ENCODE assay signal across 8 cellular contexts in the genomic region with DNA sequence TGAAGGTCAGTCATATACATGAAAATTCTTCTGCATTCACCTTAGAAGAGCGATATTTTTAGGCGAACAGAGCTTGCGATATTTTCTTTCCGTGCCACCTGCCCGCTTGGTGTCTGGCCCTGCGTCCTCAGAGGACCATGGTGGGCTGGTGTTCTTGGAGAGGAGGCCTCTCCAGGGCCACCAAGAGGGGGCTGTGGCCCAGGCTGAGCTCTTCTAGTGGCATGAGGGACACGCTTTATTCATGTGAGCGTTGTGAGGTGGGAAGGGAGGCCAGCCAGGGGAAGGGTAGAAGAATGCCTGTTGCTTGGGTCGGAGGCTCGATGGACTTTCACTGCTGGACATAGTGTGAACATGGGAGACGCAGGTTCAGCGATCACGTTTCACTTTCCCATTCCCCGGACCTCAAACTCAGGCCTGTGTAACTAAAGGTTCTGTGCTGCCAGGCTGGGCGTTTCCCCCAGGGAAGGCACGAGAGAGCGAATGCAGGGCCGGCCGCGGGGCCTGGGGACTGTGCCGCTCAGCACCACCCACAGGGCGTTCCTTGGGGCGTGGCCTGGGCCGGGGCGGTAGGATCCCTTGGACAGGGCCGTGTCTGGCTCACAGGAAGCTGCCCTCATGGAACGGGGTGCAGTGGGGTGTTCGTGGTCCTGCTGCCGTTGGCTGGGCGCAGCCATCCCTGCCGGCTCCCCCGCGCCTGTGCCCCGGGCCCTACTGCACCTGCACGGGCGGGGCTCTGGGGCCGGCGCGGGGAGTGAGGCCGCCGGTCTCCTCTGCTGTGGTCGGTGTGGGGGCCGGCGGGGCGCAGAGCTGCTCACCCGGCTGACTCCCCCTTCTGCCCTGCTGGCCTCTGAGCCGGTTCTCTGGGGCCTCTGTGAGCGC. TPM values are rescaled to one million over a fixed set of nuclear protein-coding genes. Genes with fewer than 3 reads are reported as not detected.
DNase-seq lines count a peak whose midpoint lies in the region; ATAC-seq and TF ChIP-seq lines count a peak whose summit lies in the region.

No MANE protein-coding gene starts in this region.

- peaks cover 2% of the 10 kb centered on the region for H3K36me3 Mint-ChIP-seq in CD8-positive, alpha-beta T cell
- no peaks in the 10 kb centered on the region for H3K36me3 Mint-ChIP-seq in nephron (ENCODE audit: low read depth)

- DNase-seq in CD8-positive, alpha-beta T cell = peak; percentile 73 to 93 (median 90)
- DNase-seq in HL-60 (ENCODE audit: low read depth in 1 of 2, low spot score in 1 of 2) (peak; percentile 62 to 85), OCI-M2 (lab: John Stamatoyannopoulos, UW; ENCODE audit: unreplicated experiment) (peak; percentile 2), activated T-helper 1 cell treated with Interleukin-2 at 50 U/mL for 16 hours (ENCODE audit: low read depth) (peak; percentile 77), fibroblast of the aortic adventitia (ENCODE audit: low read depth) (peak; percentile 44)
- peak; percentile 91 for DNase-seq in stimulated activated naive CD8-positive, alpha-beta T cell treated with anti-CD3 and anti-CD28 coated beads, Interleukin-15, Interleukin-2, amounts not matched to agents 100 U/mL and 50 U/mL, for 24 hours

- no peaks in the 10 kb centered on the region for H3K27me3 Mint-ChIP-seq in CD8-positive, alpha-beta T cell (ENCODE audit: low read depth)
- H3K27me3 Mint-ChIP-seq in nephron (ENCODE audit: low read depth) = peaks cover 84% of the 10 kb centered on the region

- peak overlapping the region; percentile 100 for H3K27ac Mint-ChIP-seq in CD8-positive, alpha-beta T cell
- peak overlapping the region; percentile 32 to 84 (median 83) for H3K27ac Mint-ChIP-seq in nephron

- peak overlapping the region; percentile 94 for H3K27ac ChIP-seq in CD8-positive, alpha-beta T cell (ENCODE audit: low read depth, low read length)
- H3K27ac ChIP-seq in HL-60 (replicated peaks) = peak overlapping the region; percentile 46

- peak; percentile 77 for ATAC-seq in CD8-positive, alpha-beta T cell
- ATAC-seq in GM19467 (IDR thresholded peaks at IDR 0.05; ENCODE audit: unreplicated experiment) = peak; percentile 85
- ATAC-seq in stimulated activated naive CD8-positive, alpha-beta T cell treated with anti-CD3 and anti-CD28 coated beads, Interleukin-15, Interleukin-2, amounts not matched to agents 100 U/mL and 50 U/mL, for 24 hours = peak; percentile 98

- H3K27me3 ChIP-seq in CD8-positive, alpha-beta T cell (ENCODE audit: insufficient read depth, low read length) = no peaks in the 10 kb centered on the region
- H3K27me3 ChIP-seq in HL-60 (ENCODE audit: insufficient read depth, poor library complexity, severe bottlenecking) = peaks cover 22% of the 10 kb centered on the region

- intact Hi-C loops in CD8-positive, alpha-beta T cell (cut with DNase I, micrococcal nuclease) = loop anchor here (1.0 to 10.0 kb wide), 5 partner anchors 40 to 412 kb away; partner anchors contain the start of genes CLPTM1L (in 2 of the 2), LPCAT1 (in 1 of the 2) and MRPL36 (in 1 of the 2)

- H3K36me3 ChIP-seq in CD8-positive, alpha-beta T cell (ENCODE audit: insufficient read depth, low read length) = no peaks in the 10 kb centered on the region

- peak overlapping the region; percentile 97 for H3K4me3 Mint-ChIP-seq in CD8-positive, alpha-beta T cell
- peak overlapping the region; percentile 89 to 90 (median 90) for H3K4me3 Mint-ChIP-seq in nephron

- H3K4me3 ChIP-seq in CD8-positive, alpha-beta T cell (ENCODE audit: low read depth, low read length) = peak overlapping the region; percentile 66
- H3K4me3 ChIP-seq in HL-60 (replicated peaks; ENCODE audit: insufficient read depth, low read length) = peak overlapping the region; percentile 58
- peak overlapping the region; percentile 65 for H3K4me3 ChIP-seq in fibroblast of the aortic adventitia (ENCODE audit: low read depth, low read length)

- peaks cover 30% of the 10 kb centered on the region for H3K4me1 Mint-ChIP-seq in CD8-positive, alpha-beta T cell (ENCODE audit: low read depth)
- H3K4me1 Mint-ChIP-seq in nephron = peaks cover 21% of the 10 kb centered on the region

- no peaks in the 10 kb centered on the region for H3K9me3 Mint-ChIP-seq in CD8-positive, alpha-beta T cell
- H3K9me3 Mint-ChIP-seq in nephron = peaks cover 7% of the 10 kb centered on the region

- H3K9me3 ChIP-seq in CD8-positive, alpha-beta T cell (ENCODE audit: low read length) = no peaks in the 10 kb centered on the region

- CTCF ChIA-PET in CD8-positive, alpha-beta T cell (lab: Charles Lee) = interaction anchor here (0.9 to 2.3 kb wide), 4 partner anchors 10 to 280 kb away, joined by 3 to 14 read pairs (median 3); no protein-coding TSS in a partner anchor

- peaks cover 17% of the 10 kb centered on the region for H3K4me1 ChIP-seq in CD8-positive, alpha-beta T cell (ENCODE audit: insufficient read depth, low read length)

- POLR2A ChIA-PET in CD8-positive, alpha-beta T cell (lab: Charles Lee) = interaction anchor here (0.6 to 3.3 kb wide), 18 partner anchors 10 to 260 kb away, joined by 3 to 24 read pairs (median 4); partner anchors contain the start of genes CLPTM1L and LPCAT1

- TF ChIP-seq CTCF in CD8-positive, alpha-beta T cell (IDR thresholded peaks at IDR 0.05) = no peak
- TF ChIP-seq CTCF in HL-60 (IDR thresholded peaks at IDR 0.05; ENCODE audit: insufficient read depth, low read length) (no peak), fibroblast of the aortic adventitia (IDR thresholded peaks at IDR 0.05; ENCODE audit: insufficient read depth, low read length) (no peak), nephron (IDR thresholded peaks at IDR 0.05; ENCODE audit: unreplicated experiment in 3 of 3) (no peak)

RNA-seq across cellular contexts. Expression of gene CLPTM1L, which starts 40.7 kb away (rescaled TPM):
- total RNA-seq in CD8-positive, alpha-beta T cell = 10 to 100 TPM; 56.8 to 58.9 TPM
- 60.8 and 108 TPM in 2 replicates for total RNA-seq in fibroblast of the aortic adventitia (ENCODE audit: low replicate concordance)

RNA-seq across cellular contexts. Expression of gene SLC6A3, which starts 59.6 kb away (rescaled TPM):
- not detected for total RNA-seq in CD8-positive, alpha-beta T cell
- total RNA-seq in fibroblast of the aortic adventitia (ENCODE audit: low replicate concordance) = not detected in 2 replicates

Comparison
In these comparisons a context has a peak if more than half of its experiments do, and no peak if none do; other contexts are left out.
1. Peak in every context shown above with its lines: DNase-seq, ATAC-seq, H3K4me3 ChIP-seq and H3K27ac ChIP-seq.
2. DNase-seq: peak in every context shown above with its lines; median percentile 91 in stimulated activated naive CD8-positive, alpha-beta T cell treated with anti-CD3 and anti-CD28 coated beads, Interleukin-15, Interleukin-2, amounts not matched to agents 100 U/mL and 50 U/mL, for 24 hours; 90 in CD8-positive, alpha-beta T cell; 77 in activated T-helper 1 cell treated with Interleukin-2 at 50 U/mL for 16 hours; 74 in HL-60; 44 in fibroblast of the aortic adventitia; 2 in OCI-M2.